ENCODE assay signal across 8 cellular contexts in genomic region chr22:22810018-22810427, GRCh38.
DNase-seq lines count a peak whose midpoint lies in the region; ATAC-seq, FAIRE-seq and TF ChIP-seq lines count a peak whose summit lies in the region.

No MANE protein-coding gene starts in this region.

- TF ChIP-seq POLR2A in H1 (IDR thresholded peaks at IDR 0.05; ENCODE audit: control extremely low read depth in 1 of 2, low read depth in 2 of 2, low read length in 2 of 2): no peak

- no peak for TF ChIP-seq EP300 in H1 (IDR thresholded peaks at IDR 0.05; ENCODE audit: borderline replicate concordance in 1 of 2, low read depth in 2 of 2, low read length in 2 of 2)

- no peaks in the 10 kb centered on the region for H4K20me1 ChIP-seq in H1 (replicated peaks in 1 of 2; ENCODE audit: control insufficient read depth in 1 of 2, insufficient read depth in 2 of 2, low read length in 2 of 2)

- no peaks in the 10 kb centered on the region for H3K9me3 Mint-ChIP-seq in type B pancreatic cell

- H3K9me3 ChIP-seq in H1 (ENCODE audit: insufficient read depth in 2 of 2, low read depth in 1 of 2, low read length in 1 of 2) (peaks cover 38 to 65% of the 10 kb centered on the region in 2 experiments), neutrophil (no peaks in the 10 kb centered on the region)

- no peak overlapping the region for H4K5ac ChIP-seq in H1 (ENCODE audit: insufficient read length, low read depth, low read length)

- H3K27me3 Mint-ChIP-seq in type B pancreatic cell: peaks cover 40% of the 10 kb centered on the region

- H3K23ac ChIP-seq in H1 (ENCODE audit: insufficient read length): no peak overlapping the region

- H3K27me3 ChIP-seq in H1 (replicated peaks in 1 of 4; ENCODE audit: control insufficient read depth in 3 of 4, extremely low read depth in 1 of 4, insufficient read depth in 3 of 4, low read length in 3 of 4): peaks cover 5 to 47% (median 17%) of the 10 kb centered on the region in 4 experiments; a peak in 5 of 7 replicates
- H3K27me3 ChIP-seq in neutrophil: no peaks in the 10 kb centered on the region

- no peak overlapping the region for H2BK5ac ChIP-seq in H1 (ENCODE audit: low read depth, low read length)

- CTCF ChIA-PET in H1 (lab: Charles Lee; ENCODE audit: partially characterized antibody): interaction anchor here (1.5 kb wide), 1 partner anchor 40 kb away, joined by 3 read pairs; no protein-coding TSS in a partner anchor

- H2AFZ ChIP-seq in H1 (ENCODE audit: low read length): no peak overlapping the region

- no peak overlapping the region for H3K4me2 ChIP-seq in H1 (ENCODE audit: insufficient read depth in 1 of 2, low read depth in 2 of 2, low read length in 2 of 2)

- H3K4me3 ChIP-seq in AG10803 (ENCODE audit: low read length) (no peak overlapping the region), H1 (ENCODE audit: extremely low read depth in 1 of 4, insufficient read depth in 2 of 4, low read depth in 3 of 4, low read length in 4 of 4) (no peak overlapping the region), neutrophil (ENCODE audit: low read depth in 1 of 2, low read length in 1 of 2) (no peak overlapping the region)

- no peaks in the 10 kb centered on the region for H3K4me1 Mint-ChIP-seq in type B pancreatic cell (ENCODE audit: unreplicated experiment)

- no peak overlapping the region for H2BK15ac ChIP-seq in H1 (ENCODE audit: low read length)

- no peak overlapping the region for H4K91ac ChIP-seq in H1 (replicated peaks; ENCODE audit: insufficient read length, low read length)

- H4K8ac ChIP-seq in H1 (ENCODE audit: extremely low read depth, insufficient read depth, low read length): no peak overlapping the region

- no peak for FAIRE-seq in H1 (lab: Jason Lieb, UNC)

- POLR2A ChIA-PET in H1 (lab: Charles Lee; ENCODE audit: partially characterized antibody): no interaction called here

- H3K27ac Mint-ChIP-seq in type B pancreatic cell: no peak overlapping the region

- 77% methylated on average over 5 of the region's 5 CpGs; no CpG with 5 or more reads in 1 of the 2 experiments for WGBS in H1 (ENCODE audit: extremely low coverage in 1 of 2, insufficient coverage in 1 of 2, insufficient read length in 1 of 2, insufficient replicate concordance in 2 of 2, low coverage in 1 of 2, low lambda C conversion rate in 2 of 2, missing lambda C conversion rate in 1 of 2), 2 experiments

- no peak overlapping the region for H2BK12ac ChIP-seq in H1 (ENCODE audit: low read depth, low read length)

- no peak overlapping the region for H3K18ac ChIP-seq in H1 (ENCODE audit: extremely low read depth, low read length)

- H2BK120ac ChIP-seq in H1 (replicated peaks; ENCODE audit: low read depth, low read length): no peak overlapping the region

- DNase-seq in AG10803 (ENCODE audit: low read depth) (peak; percentile 34), HuH-7.5 (ENCODE audit: low spot score) (peak; percentile 25), H1 (ENCODE audit: low read depth in 1 of 2, low spot score in 2 of 2) (no peak), type B pancreatic cell (ENCODE audit: extremely low spot score, unreplicated experiment) (peak; percentile 71)
- peak; percentile 77 to 78 for DNase-seq in activated CD4-positive, alpha-beta T cell treated with anti-CD3 and anti-CD28 coated beads, Interleukin-2, amount 50 U/mL, for 48 hours

- H3K56ac ChIP-seq in H1 (replicated peaks; ENCODE audit: insufficient read length, low read depth, low read length): no peak overlapping the region

- H3K27ac ChIP-seq in H1 (ENCODE audit: low read depth, low read length): no peak overlapping the region
- H3K27ac ChIP-seq in neutrophil: no peak overlapping the region

- no peaks in the 10 kb centered on the region for H3K4me1 ChIP-seq in H1 (replicated peaks in 1 of 4; ENCODE audit: control insufficient read depth in 3 of 4, insufficient read depth in 4 of 4, low read length in 3 of 4)
- H3K4me1 ChIP-seq in neutrophil (ENCODE audit: control insufficient read depth in 1 of 2, insufficient read depth in 1 of 2, low read depth in 1 of 2, low read length in 1 of 2): no peaks in the 10 kb centered on the region

- no peak overlapping the region for H3K4me3 Mint-ChIP-seq in type B pancreatic cell

- H2AK5ac ChIP-seq in H1 (ENCODE audit: low read depth, low read length): no peak overlapping the region

- no peaks in the 10 kb centered on the region for H3K23me2 ChIP-seq in H1 (ENCODE audit: low read depth, low read length)

- no peaks in the 10 kb centered on the region for H3K79me1 ChIP-seq in H1 (ENCODE audit: low read depth, low read length)

- peak; percentile 79 for TF ChIP-seq CTCF in AG10803 (conservative IDR thresholded peaks at IDR 0.05; ENCODE audit: low read length)
- TF ChIP-seq CTCF in H1 (IDR thresholded peaks at IDR 0.05; ENCODE audit: control extremely low read depth in 1 of 3, insufficient read depth in 1 of 3, low read depth in 1 of 3, low read length in 3 of 3): peak in 2 of 3 experiments; percentile 1 to 13; a peak in 2 of 4 replicates
- TF ChIP-seq CTCF in neutrophil (IDR thresholded peaks at IDR 0.05): peak; percentile 29
- TF ChIP-seq CTCF in type B pancreatic cell (conservative IDR thresholded peaks at IDR 0.05): peak; percentile 84

- peak in 1 of 2 experiments; percentile 32; a peak in 2 of 4 replicates for TF ChIP-seq RAD21 in H1 (IDR thresholded peaks at IDR 0.05 in 1 of 2, conservative IDR thresholded peaks at IDR 0.05 in 1 of 2; ENCODE audit: low read depth in 2 of 2, low read length in 2 of 2)

- H3K9ac ChIP-seq in H1 (replicated peaks in 1 of 4; ENCODE audit: extremely low read depth in 1 of 4, low read depth in 3 of 4, low read length in 3 of 4): no peak overlapping the region

- no peak overlapping the region for H2BK20ac ChIP-seq in H1 (ENCODE audit: low read length)

- H3K36me3 ChIP-seq in H1 (ENCODE audit: control insufficient read depth in 2 of 4, insufficient read depth in 4 of 4, low read length in 3 of 4) (no peaks in the 10 kb centered on the region), neutrophil (no peaks in the 10 kb centered on the region)

- ATAC-seq in GM21825 (IDR thresholded peaks at IDR 0.05; ENCODE audit: unreplicated experiment): no peak
- ATAC-seq in GM19395 (IDR thresholded peaks at IDR 0.05; ENCODE audit: unreplicated experiment): no peak

- H3K79me2 ChIP-seq in H1 (ENCODE audit: control insufficient read depth in 1 of 2, insufficient read depth in 2 of 2, low read length in 2 of 2): no peaks in the 10 kb centered on the region

- no peak overlapping the region for H3K4ac ChIP-seq in H1 (replicated peaks; ENCODE audit: insufficient read length, low read depth, low read length)

- no peaks in the 10 kb centered on the region for H3K36me3 Mint-ChIP-seq in type B pancreatic cell

- no peak overlapping the region for H3K14ac ChIP-seq in H1 (ENCODE audit: insufficient read length)

TF ChIP-seq in H1, 55 proteins besides CTCF, POLR2A, EP300 and RAD21:
- TF ChIP-seq RBBP5 (IDR thresholded peaks at IDR 0.05; ENCODE audit: borderline replicate concordance, low read depth, low read length) (no peak), RNF2 (IDR thresholded peaks at IDR 0.05; ENCODE audit: borderline replicate concordance, low read depth, low read length, missing control alignments, poor library complexity, severe bottlenecking) (no peak), SIN3A (conservative IDR thresholded peaks at IDR 0.05 in 1 of 2, IDR thresholded peaks at IDR 0.05 in 1 of 2; ENCODE audit: low read depth in 1 of 2, low read length in 2 of 2) (no peak)

Comparison
In these comparisons a context has a peak if more than half of its experiments do, and no peak if none do; other contexts are left out.
1. DNase-seq: peak in AG10803 (single experiment), HuH-7.5 (single experiment), activated CD4-positive, alpha-beta T cell treated with anti-CD3 and anti-CD28 coated beads, Interleukin-2, amount 50 U/mL, for 48 hours (2 of 2) and type B pancreatic cell (single experiment); none in H1 (0 of 2).
2. CTCF ChIP-seq: peak in every context shown above with its lines; median percentile 84 in type B pancreatic cell; 79 in AG10803; 29 in neutrophil; 7 in H1.